In the genomic region with DNA sequence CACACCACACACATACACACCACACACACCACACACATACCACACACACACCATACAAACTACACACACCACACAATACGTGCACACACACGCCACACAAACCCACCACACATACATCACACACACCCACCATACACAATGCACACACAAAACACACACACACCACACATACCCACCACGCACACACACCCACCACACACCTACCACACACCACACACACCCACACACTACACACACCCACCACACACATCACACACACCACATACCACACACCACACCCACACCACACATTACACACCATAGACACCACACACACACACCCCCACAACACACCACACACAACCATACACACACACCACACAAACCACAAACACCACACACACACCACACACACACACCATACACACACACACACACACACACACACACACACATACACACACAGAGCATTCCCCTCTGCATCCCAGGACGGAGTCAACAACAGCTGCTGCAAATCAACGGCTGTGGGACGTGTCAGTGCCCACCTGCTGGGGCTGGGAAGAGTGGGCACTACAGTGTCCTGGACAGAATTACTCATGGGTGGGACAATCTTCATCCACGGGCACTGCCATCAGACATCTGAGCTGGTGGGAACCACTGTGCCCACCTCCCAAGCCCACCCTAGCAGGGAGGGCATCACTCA, we compare ENCODE assay signal across 1 cellular context.
TF ChIP-seq lines count a peak whose summit lies in the region.

No MANE protein-coding gene starts in this region.

TF ChIP-seq in HepG2, 621 proteins besides CTCF, POLR2A, EP300 and RAD21:
- TF ChIP-seq MEIS1 (CRISPR knock-in tag; IDR thresholded peaks at IDR 0.05; ENCODE audit: borderline replicate concordance) (no peak), ATM (IDR thresholded peaks at IDR 0.05; ENCODE audit: borderline replicate concordance) (peak; percentile 21; the same call in 1 of the 2 replicates), DR1 (CRISPR knock-in tag; IDR thresholded peaks at IDR 0.05) (no peak), IKZF1 (IDR thresholded peaks at IDR 0.05) (0 out of 2 replicates have a peak, but pooled peaks have one; percentile 15), KAT7 (CRISPR knock-in tag; IDR thresholded peaks at IDR 0.05; ENCODE audit: borderline replicate concordance) (no peak), HNRNPL (IDR thresholded peaks at IDR 0.05; ENCODE audit: low read depth, low read length) (peak; percentile 61; the same call in 1 of the 2 replicates), BORCS8-MEF2B (CRISPR knock-in tag; IDR thresholded peaks at IDR 0.05) (no peak), MED8 (CRISPR knock-in tag; IDR thresholded peaks at IDR 0.05; ENCODE audit: insufficient replicate concordance) (no peak), FOXA1 (IDR thresholded peaks at IDR 0.05) (0 out of 2 replicates have a peak, but pooled peaks have one; percentile 35), FOXA1 (CRISPR knock-in tag; IDR thresholded peaks at IDR 0.05) (no peak), ZNF530 (CRISPR knock-in tag; IDR thresholded peaks at IDR 0.05; ENCODE audit: low read depth) (no peak), HMGA1 (CRISPR knock-in tag; conservative IDR thresholded peaks at IDR 0.05) (no peak)
- TF ChIP-seq, protein P1, sequence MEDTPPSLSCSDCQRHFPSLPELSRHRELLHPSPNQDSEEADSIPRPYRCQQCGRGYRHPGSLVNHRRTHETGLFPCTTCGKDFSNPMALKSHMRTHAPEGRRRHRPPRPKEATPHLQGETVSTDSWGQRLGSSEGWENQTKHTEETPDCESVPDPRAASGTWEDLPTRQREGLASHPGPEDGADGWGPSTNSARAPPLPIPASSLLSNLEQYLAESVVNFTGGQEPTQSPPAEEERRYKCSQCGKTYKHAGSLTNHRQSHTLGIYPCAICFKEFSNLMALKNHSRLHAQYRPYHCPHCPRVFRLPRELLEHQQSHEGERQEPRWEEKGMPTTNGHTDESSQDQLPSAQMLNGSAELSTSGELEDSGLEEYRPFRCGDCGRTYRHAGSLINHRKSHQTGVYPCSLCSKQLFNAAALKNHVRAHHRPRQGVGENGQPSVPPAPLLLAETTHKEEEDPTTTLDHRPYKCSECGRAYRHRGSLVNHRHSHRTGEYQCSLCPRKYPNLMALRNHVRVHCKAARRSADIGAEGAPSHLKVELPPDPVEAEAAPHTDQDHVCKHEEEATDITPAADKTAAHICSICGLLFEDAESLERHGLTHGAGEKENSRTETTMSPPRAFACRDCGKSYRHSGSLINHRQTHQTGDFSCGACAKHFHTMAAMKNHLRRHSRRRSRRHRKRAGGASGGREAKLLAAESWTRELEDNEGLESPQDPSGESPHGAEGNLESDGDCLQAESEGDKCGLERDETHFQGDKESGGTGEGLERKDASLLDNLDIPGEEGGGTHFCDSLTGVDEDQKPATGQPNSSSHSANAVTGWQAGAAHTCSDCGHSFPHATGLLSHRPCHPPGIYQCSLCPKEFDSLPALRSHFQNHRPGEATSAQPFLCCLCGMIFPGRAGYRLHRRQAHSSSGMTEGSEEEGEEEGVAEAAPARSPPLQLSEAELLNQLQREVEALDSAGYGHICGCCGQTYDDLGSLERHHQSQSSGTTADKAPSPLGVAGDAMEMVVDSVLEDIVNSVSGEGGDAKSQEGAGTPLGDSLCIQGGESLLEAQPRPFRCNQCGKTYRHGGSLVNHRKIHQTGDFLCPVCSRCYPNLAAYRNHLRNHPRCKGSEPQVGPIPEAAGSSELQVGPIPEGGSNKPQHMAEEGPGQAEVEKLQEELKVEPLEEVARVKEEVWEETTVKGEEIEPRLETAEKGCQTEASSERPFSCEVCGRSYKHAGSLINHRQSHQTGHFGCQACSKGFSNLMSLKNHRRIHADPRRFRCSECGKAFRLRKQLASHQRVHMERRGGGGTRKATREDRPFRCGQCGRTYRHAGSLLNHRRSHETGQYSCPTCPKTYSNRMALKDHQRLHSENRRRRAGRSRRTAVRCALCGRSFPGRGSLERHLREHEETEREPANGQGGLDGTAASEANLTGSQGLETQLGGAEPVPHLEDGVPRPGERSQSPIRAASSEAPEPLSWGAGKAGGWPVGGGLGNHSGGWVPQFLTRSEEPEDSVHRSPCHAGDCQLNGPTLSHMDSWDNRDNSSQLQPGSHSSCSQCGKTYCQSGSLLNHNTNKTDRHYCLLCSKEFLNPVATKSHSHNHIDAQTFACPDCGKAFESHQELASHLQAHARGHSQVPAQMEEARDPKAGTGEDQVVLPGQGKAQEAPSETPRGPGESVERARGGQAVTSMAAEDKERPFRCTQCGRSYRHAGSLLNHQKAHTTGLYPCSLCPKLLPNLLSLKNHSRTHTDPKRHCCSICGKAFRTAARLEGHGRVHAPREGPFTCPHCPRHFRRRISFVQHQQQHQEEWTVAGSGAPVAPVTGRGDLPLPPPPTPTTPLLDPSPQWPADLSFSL (CRISPR knock-in tag; IDR thresholded peaks at IDR 0.05), result peak; percentile 52; the same call in 1 of the 2 replicates
- TF ChIP-seq, protein P2, sequence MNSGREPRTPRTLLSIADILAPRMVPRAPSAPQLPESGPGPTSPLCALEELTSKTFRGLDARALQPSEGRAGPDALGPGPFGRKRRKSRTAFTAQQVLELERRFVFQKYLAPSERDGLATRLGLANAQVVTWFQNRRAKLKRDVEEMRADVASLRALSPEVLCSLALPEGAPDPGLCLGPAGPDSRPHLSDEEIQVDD (CRISPR knock-in tag; IDR thresholded peaks at IDR 0.05; ENCODE audit: borderline replicate concordance), result no peak
